9 cellular contexts compared by ENCODE assay signal in the genomic region with DNA sequence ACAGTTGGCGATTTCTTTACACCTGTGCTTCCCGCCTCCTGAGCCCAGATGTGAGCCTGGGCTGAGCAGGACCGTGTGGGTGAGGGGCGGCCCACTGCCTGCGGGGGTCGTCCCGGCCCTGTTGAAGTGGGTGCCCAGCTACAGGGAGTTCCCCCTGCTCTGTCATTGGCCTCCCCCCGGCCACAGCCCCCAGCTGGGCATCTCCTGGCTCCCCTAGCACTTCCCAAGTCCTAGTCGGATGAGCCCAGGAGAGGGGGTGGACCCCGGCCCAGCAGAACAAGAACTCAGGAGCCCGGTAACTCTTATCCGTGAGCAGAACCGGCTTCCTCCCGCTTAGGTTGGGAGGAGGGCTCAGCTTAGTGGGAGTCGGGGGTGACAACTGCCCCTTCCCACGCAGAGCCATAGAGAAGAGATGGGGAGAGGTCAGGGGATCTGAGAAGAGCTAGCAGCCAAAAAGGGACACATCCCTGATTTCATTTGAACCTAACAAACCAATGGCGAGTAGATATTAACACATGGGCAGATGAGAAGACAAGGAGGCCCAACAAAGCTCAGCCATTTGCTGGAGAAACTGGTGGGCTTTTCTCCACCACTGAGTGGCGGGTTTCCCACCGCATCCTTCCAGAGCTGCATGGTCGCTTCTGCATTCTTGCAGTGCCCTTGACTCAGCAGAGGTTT. TPM values are rescaled to one million over a fixed set of nuclear protein-coding genes. Genes with fewer than 3 reads are reported as not detected.
A peak's percentile ranks its signal among the peaks of the same experiment; 100 is the strongest.
DNase-seq lines count a peak whose midpoint lies in the region; ATAC-seq and TF ChIP-seq lines count a peak whose summit lies in the region.
"Had no signal": no experiment of that assay in that cellular context is flagged by ENCODE, and none has a peak within 500 bp of the region (broad histone marks: within the 10 kb centered on the region; RNA-seq: fewer than 3 reads in every experiment).

No MANE protein-coding gene starts in this region.

- peaks cover 0 to 43% of the 10 kb centered on the region in 2 donors for H3K27me3 ChIP-seq in left lung

- no peak for ATAC-seq in left lung
- no peak for ATAC-seq in stimulated activated memory B cell treated with anti-CD40 and anti-IgM and Interleukin-4, amounts not matched to agents 10 μg/mL and 1 μg/mL and 100 μg/mL, for 72 hours
- no peak for ATAC-seq in GM21423 (IDR thresholded peaks at IDR 0.05; ENCODE audit: unreplicated experiment)

- POLR2A ChIA-PET in MCF 10A (lab: Yijun Ruan, JAX) = interaction anchor here (1.1 to 1.2 kb wide), 2 partner anchors 10 to 89 kb away, joined by 3 read pairs; no protein-coding TSS in a partner anchor

- H3K27me3 Mint-ChIP-seq in MCF 10A (ENCODE audit: insufficient read depth, unreplicated experiment) = no peaks in the 10 kb centered on the region
- peaks cover 70% of the 10 kb centered on the region for H3K27me3 Mint-ChIP-seq in stimulated activated memory B cell treated with anti-CD40 and anti-IgM and Interleukin-4, amounts not matched to agents 10 μg/mL and 1 μg/mL and 100 μg/mL, for 72 hours

- no peaks in the 10 kb centered on the region for H3K36me3 ChIP-seq in left lung

- intact Hi-C loops in MCF 10A (cut with micrococcal nuclease) (no loop called here), left lung (cut with DNase I) (no loop called here)

- no peaks in the 10 kb centered on the region for H3K9me3 ChIP-seq in left lung

- TSS peak; percentile 30 for BruUV-seq in MCF 10A (replicated peaks; lab: Mats Ljungman, UMichigan)

- H3K4me3 ChIP-seq in left lung = peak overlapping the region; percentile 56 to 57

- CTCF ChIA-PET in MCF 10A (lab: Yijun Ruan, JAX) = interaction anchor here (0.7 to 1.4 kb wide), 2 partner anchors 63 to 95 kb away, joined by 3 to 5 read pairs; no protein-coding TSS in a partner anchor

- H3K4me3 Mint-ChIP-seq in MCF 10A (ENCODE audit: unreplicated experiment) = peak overlapping the region; percentile 67
- peak overlapping the region; percentile 40 for H3K4me3 Mint-ChIP-seq in stimulated activated memory B cell treated with anti-CD40 and anti-IgM and Interleukin-4, amounts not matched to agents 10 μg/mL and 1 μg/mL and 100 μg/mL, for 72 hours

- H3K4me1 ChIP-seq in left lung = peaks cover 4 to 16% of the 10 kb centered on the region in 2 donors

- H3K36me3 Mint-ChIP-seq in MCF 10A (ENCODE audit: insufficient read depth, unreplicated experiment) = no peaks in the 10 kb centered on the region
- H3K36me3 Mint-ChIP-seq in stimulated activated memory B cell treated with anti-CD40 and anti-IgM and Interleukin-4, amounts not matched to agents 10 μg/mL and 1 μg/mL and 100 μg/mL, for 72 hours = no peaks in the 10 kb centered on the region

- H3K27ac ChIP-seq in left lung = no peak overlapping the region
- H3K27ac ChIP-seq: 22Rv1 had no signal

- H3K9me3 Mint-ChIP-seq in MCF 10A (ENCODE audit: unreplicated experiment) = no peaks in the 10 kb centered on the region
- peaks cover 3% of the 10 kb centered on the region for H3K9me3 Mint-ChIP-seq in stimulated activated memory B cell treated with anti-CD40 and anti-IgM and Interleukin-4, amounts not matched to agents 10 μg/mL and 1 μg/mL and 100 μg/mL, for 72 hours

- H3K4me1 Mint-ChIP-seq in MCF 10A (ENCODE audit: insufficient read depth, unreplicated experiment) = peaks cover 32% of the 10 kb centered on the region
- peaks cover 7% of the 10 kb centered on the region for H3K4me1 Mint-ChIP-seq in stimulated activated memory B cell treated with anti-CD40 and anti-IgM and Interleukin-4, amounts not matched to agents 10 μg/mL and 1 μg/mL and 100 μg/mL, for 72 hours

- TF ChIP-seq CTCF in MCF 10A (IDR thresholded peaks at IDR 0.05; ENCODE audit: unreplicated experiment) (no peak), left lung (IDR thresholded peaks at IDR 0.05) (no peak)

- DNase-seq in DMS53 (lab: John Stamatoyannopoulos, UW) (peak; percentile 28), DMS53 treated with DMSO at 0.1 percent for 48 hours (lab: John Stamatoyannopoulos, UW; ENCODE audit: unreplicated experiment) (no peak), MCF 10A (ENCODE audit: unreplicated experiment) (no peak), left lung (no peak), occipital lobe (lab: John Stamatoyannopoulos, UW) (no peak), NCI-H774 (lab: John Stamatoyannopoulos, UW) (no peak)

- H3K27ac Mint-ChIP-seq in MCF 10A (ENCODE audit: low read depth, unreplicated experiment) = no peak overlapping the region
- no peak overlapping the region for H3K27ac Mint-ChIP-seq in stimulated activated memory B cell treated with anti-CD40 and anti-IgM and Interleukin-4, amounts not matched to agents 10 μg/mL and 1 μg/mL and 100 μg/mL, for 72 hours

RNA-seq across cellular contexts. Expression of gene PAQR5, which starts 0.9 kb away (rescaled TPM):
- total RNA-seq in MCF 10A (2022) = 16.7 and 20.3 TPM in 2 replicates
- 10 to 100 TPM; 15.7 to 17.7 TPM for total RNA-seq in left lung
- total RNA-seq in occipital lobe = 1.1 TPM
